ENCODE assay signal across 24 cellular contexts in the genomic region with DNA sequence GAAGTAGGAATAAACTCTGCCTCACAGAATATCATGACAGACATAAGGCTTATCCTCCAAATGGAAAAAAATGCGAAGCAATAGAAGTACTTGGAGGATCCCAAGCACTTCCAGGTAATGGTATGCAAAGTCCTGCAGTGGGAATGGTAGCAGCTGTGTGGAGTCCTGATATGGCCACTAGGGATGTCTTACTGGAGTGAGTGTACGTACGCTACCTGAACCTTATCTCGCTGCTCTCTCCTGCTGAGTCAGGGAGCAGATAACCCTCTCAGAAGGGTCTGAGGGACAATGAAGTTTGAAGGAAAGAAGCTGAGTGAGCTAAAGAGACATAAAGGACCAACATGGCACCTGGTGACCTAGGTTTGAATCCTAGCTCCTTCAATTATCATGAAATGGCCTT. TPM values are rescaled to one million over a fixed set of nuclear protein-coding genes. Genes with fewer than 3 reads are reported as not detected.
A peak's percentile ranks its signal among the peaks of the same experiment; 100 is the strongest.
DNase-seq lines count a peak whose midpoint lies in the region; ATAC-seq and TF ChIP-seq lines count a peak whose summit lies in the region.
"Had no signal": no experiment of that assay in that cellular context is flagged by ENCODE, and none has a peak within 500 bp of the region (broad histone marks: within the 10 kb centered on the region; RNA-seq: fewer than 3 reads in every experiment).

No MANE protein-coding gene starts in this region.

- H3K4me3 ChIP-seq in endodermal cell (ENCODE audit: low read length) (no peak overlapping the region), suprapubic skin (no peak overlapping the region)

- CTCF ChIA-PET in activated CD8-positive, alpha-beta T cell treated with anti-CD3 and anti-CD28 coated beads, Interleukin-2, amount 10 ng/mL, durations not matched to agents 7 days and 5 days (lab: Charles Lee): interaction anchor here (0.9 to 2.9 kb wide), 6 partner anchors 42 to 136 kb away, joined by 3 to 15 read pairs (median 3); partner anchors contain the start of gene CH25H
- CTCF ChIA-PET in activated CD8-positive, alpha-beta T cell treated with anti-CD3 and anti-CD28 coated beads for 36 hours (lab: Charles Lee): interaction anchor here (0.8 to 1.4 kb wide), 6 partner anchors 18 to 135 kb away, joined by 3 to 6 read pairs (median 4); no protein-coding TSS in a partner anchor

- H3K4me1 ChIP-seq in endodermal cell (ENCODE audit: control insufficient read depth, insufficient read depth, low read length) (no peaks in the 10 kb centered on the region), suprapubic skin (peaks cover 40% of the 10 kb centered on the region)
- H3K4me1 ChIP-seq: BE2C had no signal

- TF ChIP-seq CTCF in activated CD8-positive, alpha-beta T cell treated with anti-CD3 and anti-CD28 coated beads for 36 hours (IDR thresholded peaks at IDR 0.05): no peak
- peak; percentile 72 for TF ChIP-seq CTCF in endodermal cell (conservative IDR thresholded peaks at IDR 0.05)
- TF ChIP-seq CTCF in suprapubic skin (IDR thresholded peaks at IDR 0.05): no peak

- peak overlapping the region; percentile 84 for H3K27ac Mint-ChIP-seq in activated CD8-positive, alpha-beta T cell treated with anti-CD3 and anti-CD28 coated beads, Interleukin-2, amount 10 ng/mL, durations not matched to agents 7 days and 5 days
- H3K27ac Mint-ChIP-seq in activated CD8-positive, alpha-beta T cell treated with anti-CD3 and anti-CD28 coated beads for 36 hours: no peak overlapping the region
- H3K27ac Mint-ChIP-seq in endodermal cell: no peak overlapping the region
- H3K27ac Mint-ChIP-seq: HFFc6 had no signal

- intact Hi-C loops in activated CD8-positive, alpha-beta T cell treated with anti-CD3 and anti-CD28 coated beads for 36 hours (cut with micrococcal nuclease): loop anchor here (10.0 kb wide), 1 partner anchor 80 kb away; no protein-coding TSS in a partner anchor

- no peak for TF ChIP-seq POLR2A in suprapubic skin (IDR thresholded peaks at IDR 0.05)

- H3K36me3 Mint-ChIP-seq in activated CD8-positive, alpha-beta T cell treated with anti-CD3 and anti-CD28 coated beads, Interleukin-2, amount 10 ng/mL, durations not matched to agents 7 days and 5 days (ENCODE audit: low read depth): no peaks in the 10 kb centered on the region
- H3K36me3 Mint-ChIP-seq in activated CD8-positive, alpha-beta T cell treated with anti-CD3 and anti-CD28 coated beads for 36 hours (ENCODE audit: low read depth): no peaks in the 10 kb centered on the region
- H3K36me3 Mint-ChIP-seq in endodermal cell (ENCODE audit: low read depth): no peaks in the 10 kb centered on the region

- H3K4me1 Mint-ChIP-seq in activated CD8-positive, alpha-beta T cell treated with anti-CD3 and anti-CD28 coated beads, Interleukin-2, amount 10 ng/mL, durations not matched to agents 7 days and 5 days (ENCODE audit: low read depth): peaks cover 25% of the 10 kb centered on the region
- H3K4me1 Mint-ChIP-seq in activated CD8-positive, alpha-beta T cell treated with anti-CD3 and anti-CD28 coated beads for 36 hours (ENCODE audit: low read depth): peaks cover 34% of the 10 kb centered on the region
- H3K4me1 Mint-ChIP-seq in endodermal cell: no peaks in the 10 kb centered on the region

- H3K9me3 ChIP-seq in endodermal cell (ENCODE audit: control insufficient read depth, low read length) (no peaks in the 10 kb centered on the region), suprapubic skin (no peaks in the 10 kb centered on the region)
- H3K9me3 ChIP-seq: BE2C, SK-N-SH had no signal

- no peak overlapping the region for H3K27ac ChIP-seq in endodermal cell (ENCODE audit: low read depth, low read length)
- H3K27ac ChIP-seq in suprapubic skin: no peak overlapping the region

- WGBS in endodermal cell (ENCODE audit: insufficient coverage in 1 of 2, insufficient read length in 1 of 2), 2 experiments: 81 to 89% methylated on average over 4 of the region's 4 CpGs
- 92% methylated on average over 4 of the region's 4 CpGs for WGBS in suprapubic skin

- peaks cover 13% of the 10 kb centered on the region for H3K27me3 Mint-ChIP-seq in activated CD8-positive, alpha-beta T cell treated with anti-CD3 and anti-CD28 coated beads, Interleukin-2, amount 10 ng/mL, durations not matched to agents 7 days and 5 days (ENCODE audit: low read depth)
- peaks cover 7% of the 10 kb centered on the region for H3K27me3 Mint-ChIP-seq in activated CD8-positive, alpha-beta T cell treated with anti-CD3 and anti-CD28 coated beads for 36 hours
- peaks cover 9% of the 10 kb centered on the region for H3K27me3 Mint-ChIP-seq in endodermal cell (ENCODE audit: insufficient read depth)

- no peak for DNase-seq in activated CD8-positive, alpha-beta T cell treated with anti-CD3 and anti-CD28 coated beads, Interleukin-2, amount 10 ng/mL, durations not matched to agents 7 days and 5 days
- DNase-seq in activated CD8-positive, alpha-beta T cell treated with anti-CD3 and anti-CD28 coated beads for 36 hours: no peak
- DNase-seq in ELF-1 (ENCODE audit: low read depth, low spot score): peak; percentile 1
- peak; percentile 28 for DNase-seq in OCI-M1 (lab: John Stamatoyannopoulos, UW)
- peak; percentile 62 for DNase-seq in endodermal cell
- no peak for DNase-seq in activated CD8-positive, alpha-beta memory T cell treated with anti-CD3 and anti-CD28 coated beads for 24 hours
- DNase-seq in NCI-H345 treated with DMSO at 0.1 percent for 48 hours (lab: John Stamatoyannopoulos, UW; ENCODE audit: unreplicated experiment): no peak
- DNase-seq in suprapubic skin (ENCODE audit: low spot score in 2 of 2): no peak
- DNase-seq: 8988T, ACHN, BE2C, Calu3, DMS79 treated with DMSO at 0.1 percent for 48 hours, HFFc6, NCI-H1092, NCI-H1417 treated with DMSO at 0.1 percent for 48 hours, NCI-H1694 treated with DMSO at 0.1 percent for 48 hours, NCI-H2081, NCI-H2227 treated with DMSO at 0.1 percent for 48 hours, NCI-H510A, NCI-H69, SIG-M5, SK-N-SH had no signal

- no peaks in the 10 kb centered on the region for H3K9me3 Mint-ChIP-seq in activated CD8-positive, alpha-beta T cell treated with anti-CD3 and anti-CD28 coated beads, Interleukin-2, amount 10 ng/mL, durations not matched to agents 7 days and 5 days (ENCODE audit: insufficient read depth)
- no peaks in the 10 kb centered on the region for H3K9me3 Mint-ChIP-seq in activated CD8-positive, alpha-beta T cell treated with anti-CD3 and anti-CD28 coated beads for 36 hours
- H3K9me3 Mint-ChIP-seq in endodermal cell: no peaks in the 10 kb centered on the region
- H3K9me3 Mint-ChIP-seq: HFFc6 had no signal

- no peak for TF ChIP-seq EP300 in suprapubic skin (IDR thresholded peaks at IDR 0.05)

- H3K9ac ChIP-seq in endodermal cell (ENCODE audit: extremely low read depth, low read length, poor library complexity, severe bottlenecking): no peak overlapping the region
- H3K9ac ChIP-seq: SK-N-SH had no signal

- H3K36me3 ChIP-seq in endodermal cell (ENCODE audit: control insufficient read depth, insufficient read depth, low read length): no peaks in the 10 kb centered on the region
- no peaks in the 10 kb centered on the region for H3K36me3 ChIP-seq in suprapubic skin
- H3K36me3 ChIP-seq: BE2C had no signal

- POLR2A ChIA-PET in activated CD8-positive, alpha-beta T cell treated with anti-CD3 and anti-CD28 coated beads, Interleukin-2, amount 10 ng/mL, durations not matched to agents 7 days and 5 days (lab: Charles Lee): no interaction called here
- POLR2A ChIA-PET in activated CD8-positive, alpha-beta T cell treated with anti-CD3 and anti-CD28 coated beads for 36 hours (lab: Charles Lee): no interaction called here

- ATAC-seq in activated CD8-positive, alpha-beta T cell treated with anti-CD3 and anti-CD28 coated beads, Interleukin-2, amount 10 ng/mL, durations not matched to agents 7 days and 5 days: no peak
- no peak for ATAC-seq in activated CD8-positive, alpha-beta T cell treated with anti-CD3 and anti-CD28 coated beads for 36 hours
- ATAC-seq: Panc1 had no signal

- H3K4me3 Mint-ChIP-seq in activated CD8-positive, alpha-beta T cell treated with anti-CD3 and anti-CD28 coated beads, Interleukin-2, amount 10 ng/mL, durations not matched to agents 7 days and 5 days: no peak overlapping the region
- H3K4me3 Mint-ChIP-seq in activated CD8-positive, alpha-beta T cell treated with anti-CD3 and anti-CD28 coated beads for 36 hours: no peak overlapping the region
- no peak overlapping the region for H3K4me3 Mint-ChIP-seq in endodermal cell
- H3K4me3 Mint-ChIP-seq: HFFc6 had no signal

- H3K27me3 ChIP-seq in endodermal cell (ENCODE audit: control insufficient read depth, insufficient read depth, low read length, poor library complexity, severe bottlenecking) (no peaks in the 10 kb centered on the region), suprapubic skin (no peaks in the 10 kb centered on the region)
- H3K27me3 ChIP-seq: BE2C had no signal

RNA-seq across cellular contexts. Expression of gene CH25H, which starts 42.2 kb away (rescaled TPM):
- not detected for total RNA-seq in activated CD8-positive, alpha-beta T cell treated with anti-CD3 and anti-CD28 coated beads, Interleukin-2, amount 10 ng/mL, durations not matched to agents 7 days and 5 days
- not detected for total RNA-seq in activated CD8-positive, alpha-beta T cell treated with anti-CD3 and anti-CD28 coated beads for 36 hours
- total RNA-seq in endodermal cell (not detected), suprapubic skin (1 to 10 TPM in 2 of 4 donors, under 1 TPM in 2; 0.68 to 4.2 (median 1.1) TPM)
- not detected for polyA plus RNA-seq in endodermal cell (2013, experiment 1 of 2)
- polyA plus RNA-seq in endodermal cell (2013, experiment 2 of 2): not detected
- total RNA-seq: Calu3 had no signal
- polyA plus RNA-seq: SK-N-SH had no signal

Comparison
In these comparisons a context has a peak if more than half of its experiments do, and no peak if none do; other contexts are left out.
1. DNase-seq: peak in ELF-1 (single experiment), OCI-M1 (single experiment) and endodermal cell (single experiment); none in activated CD8-positive, alpha-beta T cell treated with anti-CD3 and anti-CD28 coated beads, Interleukin-2, amount 10 ng/mL, durations not matched to agents 7 days and 5 days (single experiment), activated CD8-positive, alpha-beta T cell treated with anti-CD3 and anti-CD28 coated beads for 36 hours (single experiment), activated CD8-positive, alpha-beta memory T cell treated with anti-CD3 and anti-CD28 coated beads for 24 hours (single experiment), NCI-H345 treated with DMSO at 0.1 percent for 48 hours (single experiment) and suprapubic skin (0 of 2).